Comparison of ENCODE assay signal across 1 cellular context in genomic region chr1:30995990-30996612, GRCh38.
TF ChIP-seq lines count a peak whose summit lies in the region.

No MANE protein-coding gene starts in this region.

TF ChIP-seq in WTC11, 78 proteins besides CTCF, POLR2A, EP300 and RAD21 (continued from another document):
- no peak for TF ChIP-seq ATF6 (CRISPR knock-in tag; IDR thresholded peaks at IDR 0.05)
- TF ChIP-seq ARID4B (CRISPR knock-in tag; IDR thresholded peaks at IDR 0.05; ENCODE audit: borderline replicate concordance) = no peak
